Comparison of ENCODE assay signal across 6 cellular contexts in the genomic region with DNA sequence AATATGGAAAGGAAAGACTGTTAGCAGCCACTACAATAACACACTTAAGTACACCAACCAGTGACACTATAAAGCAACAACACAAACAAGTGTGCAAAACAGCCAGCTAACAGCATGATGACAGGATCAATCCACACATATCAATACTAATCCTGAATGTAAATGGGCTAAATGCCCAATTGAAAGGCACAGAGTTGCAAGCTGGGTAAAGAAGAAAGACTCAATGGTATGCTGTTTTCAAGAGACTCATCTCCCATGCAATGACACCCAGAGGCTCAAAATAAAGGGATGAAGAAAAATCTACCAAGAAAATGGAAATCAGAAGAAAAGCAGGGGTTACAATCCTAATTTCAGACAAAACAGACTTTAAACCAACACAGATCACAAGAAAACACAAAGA.
"Had no signal": no experiment of that assay in that cellular context is flagged by ENCODE, and none has a peak within 500 bp of the region (broad histone marks: within the 10 kb centered on the region; RNA-seq: fewer than 3 reads in every experiment).

No MANE protein-coding gene starts in this region.

- H3K4me3 ChIP-seq: K562 had no signal

- H3K27ac ChIP-seq: HL-60, KMS-11 had no signal

- DNase-seq: IMR-90, KBM-7, KG1 had no signal
